22 cellular contexts compared by ENCODE assay signal in the genomic region with DNA sequence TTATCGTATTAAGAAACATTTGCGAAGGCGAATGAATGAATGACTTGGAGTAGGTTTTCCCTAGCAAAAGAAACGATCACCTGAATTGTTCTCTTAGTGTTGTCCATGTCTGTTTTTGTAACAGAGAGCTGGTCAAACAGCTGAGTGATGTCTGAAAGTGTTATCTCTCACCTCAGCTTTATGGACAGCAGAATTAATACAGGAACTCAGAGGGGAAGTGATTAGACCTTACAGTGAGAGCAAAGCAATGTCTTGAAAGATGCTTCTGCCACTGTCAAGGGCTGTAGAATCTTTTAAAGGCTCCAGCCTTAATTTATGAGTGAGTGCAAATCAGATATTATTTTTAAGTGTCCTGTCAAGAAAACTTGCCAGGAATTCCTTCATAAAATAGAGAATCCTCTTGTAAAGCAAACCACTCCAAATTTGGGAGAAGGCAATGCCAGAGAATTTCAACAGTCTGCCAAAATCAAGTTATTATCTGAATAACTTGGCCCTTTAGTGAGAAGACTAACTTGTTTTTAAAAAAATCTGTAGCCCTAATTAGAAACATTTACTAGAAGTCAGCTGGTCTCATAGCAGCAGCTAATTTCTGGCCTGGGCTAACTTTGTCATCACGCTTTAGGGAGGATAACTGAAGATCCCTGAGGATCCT.
DNase-seq lines count a peak whose midpoint lies in the region; ATAC-seq, FAIRE-seq and TF ChIP-seq lines count a peak whose summit lies in the region.
"Had no signal": no experiment of that assay in that cellular context is flagged by ENCODE, and none has a peak within 500 bp of the region (broad histone marks: within the 10 kb centered on the region; RNA-seq: fewer than 3 reads in every experiment).

No MANE protein-coding gene starts in this region.

- H3K27me3 Mint-ChIP-seq in activated T-cell treated with anti-CD3 and anti-CD28 coated beads, Interleukin-2, amount 50 U/mL, for 4 hours (ENCODE audit: low read depth): no peaks in the 10 kb centered on the region
- peaks cover 15% of the 10 kb centered on the region for H3K27me3 Mint-ChIP-seq in T-helper 2 cell treated with Interferon-gamma antibody and Interleukin-4, amounts not matched to agents 5 μg/mL and 100 μg/mL, for 36 hours (ENCODE audit: low read depth)
- H3K27me3 Mint-ChIP-seq: activated naive CD8-positive, alpha-beta T cell treated with anti-CD3 and anti-CD28 coated beads for 36 hours; central memory CD8-positive, alpha-beta T cell; effector memory CD8-positive, alpha-beta T cell had no signal

- no peak for TF ChIP-seq CTCF in GM12878 (IDR thresholded peaks at IDR 0.05 in 2 of 3, conservative IDR thresholded peaks at IDR 0.05 in 1 of 3; ENCODE audit: control insufficient read depth in 2 of 3, extremely low read depth in 1 of 3, insufficient read depth in 1 of 3, low read depth in 3 of 3, low read length in 3 of 3)
- no peak for TF ChIP-seq CTCF in left lung (IDR thresholded peaks at IDR 0.05)
- no peak for TF ChIP-seq CTCF in uterus (IDR thresholded peaks at IDR 0.05)

- BruUV-seq in GM12878 (replicated peaks; lab: Mats Ljungman, UMichigan): no TSS peak

- peaks cover 20% of the 10 kb centered on the region for H3K4me1 Mint-ChIP-seq in activated T-cell treated with anti-CD3 and anti-CD28 coated beads, Interleukin-2, amount 50 U/mL, for 4 hours (ENCODE audit: low read depth)
- H3K4me1 Mint-ChIP-seq in T-helper 2 cell treated with Interferon-gamma antibody and Interleukin-4, amounts not matched to agents 5 μg/mL and 100 μg/mL, for 36 hours (ENCODE audit: low read depth): peaks cover 14% of the 10 kb centered on the region
- H3K4me1 Mint-ChIP-seq: neural crest cell had no signal

- TF ChIP-seq RAD21 in GM12878 (IDR thresholded peaks at IDR 0.05; ENCODE audit: insufficient read depth, low read depth, low read length): no peak

- H3K36me3 ChIP-seq in GM12878 (ENCODE audit: control insufficient read depth in 2 of 2, insufficient read depth in 2 of 2, low read length in 1 of 2) (no peaks in the 10 kb centered on the region), left lung (no peaks in the 10 kb centered on the region), uterus (no peaks in the 10 kb centered on the region)
- H3K36me3 ChIP-seq: tibial nerve had no signal

- in situ Hi-C loops in GM12878 (cut with MboI): no loop called here

- H2AFZ ChIP-seq in GM12878 (ENCODE audit: control insufficient read depth, low read depth, low read length): no peak overlapping the region

- H3K9me3 ChIP-seq in GM12878 (replicated peaks; ENCODE audit: control insufficient read depth, insufficient read depth, low read length) (no peaks in the 10 kb centered on the region; the same call in 2 of the 3 replicates), left lung (peaks cover 0 to 6% of the 10 kb centered on the region in 2 donors), uterus (no peaks in the 10 kb centered on the region)
- H3K9me3 ChIP-seq: A549 had no signal

- no peaks in the 10 kb centered on the region for H3K27me3 ChIP-seq in GM12878 (replicated peaks in 1 of 2; ENCODE audit: control insufficient read depth in 2 of 2, insufficient read depth in 2 of 2, low read length in 1 of 2)
- no peaks in the 10 kb centered on the region for H3K27me3 ChIP-seq in left lung
- no peaks in the 10 kb centered on the region for H3K27me3 ChIP-seq in uterus
- H3K27me3 ChIP-seq: tibial nerve had no signal

- H3K9ac ChIP-seq in GM12878 (ENCODE audit: control insufficient read depth, insufficient read depth, low read length): no peak overlapping the region

- no peaks in the 10 kb centered on the region for H3K79me2 ChIP-seq in GM12878 (ENCODE audit: control insufficient read depth, insufficient read depth, low read length)

- no peak for DNase-seq in Right ventricle myocardium inferior (ENCODE audit: missing footprints)
- no peak for DNase-seq in cardiac septum (ENCODE audit: low spot score)
- no peak for DNase-seq in GM12878 (ENCODE audit: low read depth, low spot score)
- DNase-seq in left lung: no peak
- DNase-seq in uterus: peak in 1 of 2 donors; percentile 59
- DNase-seq in NCI-H2196 (lab: John Stamatoyannopoulos, UW; ENCODE audit: unreplicated experiment): no peak
- DNase-seq in activated T-cell treated with anti-CD3 and anti-CD28 coated beads, Interleukin-2, amount 50 U/mL, for 4 hours: no peak
- DNase-seq in T-helper 2 cell treated with Interferon-gamma antibody and Interleukin-4, amounts not matched to agents 5 μg/mL and 100 μg/mL, for 36 hours (ENCODE audit: low spot score): no peak
- DNase-seq: activated CD4-positive, alpha-beta T cell treated with anti-CD3 and anti-CD28 coated beads, Interleukin-2, amount 10 ng/mL, durations not matched to agents 24 days and 14 days; activated naive CD8-positive, alpha-beta T cell treated with anti-CD3 and anti-CD28 coated beads for 36 hours; effector memory CD8-positive, alpha-beta T cell; GF-D8; KBM-7; NCI-H1105 treated with DMSO at 0.1 percent for 48 hours; NK-92 treated with Interleukin-12 subunit alpha and Interleukin-12 subunit beta, amount 100 ng/mL, for 24 hours; stimulated activated CD4-positive, alpha-beta T cell treated with anti-CD3 and anti-CD28 coated beads, Interleukin-1b, Interleukin-23, amount 100 ng/mL, for 48 hours; T1000 had no signal

- no peak for TF ChIP-seq EP300 in GM12878 (IDR thresholded peaks at IDR 0.05; ENCODE audit: borderline replicate concordance in 1 of 2, control insufficient read depth in 1 of 2, low read depth in 2 of 2, low read length in 2 of 2)

- H3K36me3 Mint-ChIP-seq in activated T-cell treated with anti-CD3 and anti-CD28 coated beads, Interleukin-2, amount 50 U/mL, for 4 hours (ENCODE audit: insufficient read depth): peaks cover 5% of the 10 kb centered on the region
- H3K36me3 Mint-ChIP-seq in T-helper 2 cell treated with Interferon-gamma antibody and Interleukin-4, amounts not matched to agents 5 μg/mL and 100 μg/mL, for 36 hours (ENCODE audit: low read depth): peaks cover 4% of the 10 kb centered on the region

- FAIRE-seq in GM12878 (lab: Jason Lieb, UNC): no peak
- FAIRE-seq: A549, frontal cortex had no signal

- H3K4me3 Mint-ChIP-seq in activated T-cell treated with anti-CD3 and anti-CD28 coated beads, Interleukin-2, amount 50 U/mL, for 4 hours: no peak overlapping the region
- H3K4me3 Mint-ChIP-seq in T-helper 2 cell treated with Interferon-gamma antibody and Interleukin-4, amounts not matched to agents 5 μg/mL and 100 μg/mL, for 36 hours: no peak overlapping the region
- H3K4me3 Mint-ChIP-seq: activated CD4-positive, alpha-beta T cell treated with anti-CD3 and anti-CD28 coated beads, Interleukin-2, amount 10 ng/mL, durations not matched to agents 24 days and 14 days; activated naive CD8-positive, alpha-beta T cell treated with anti-CD3 and anti-CD28 coated beads for 36 hours; central memory CD8-positive, alpha-beta T cell; effector memory CD8-positive, alpha-beta T cell; neural crest cell had no signal

- TF ChIP-seq POLR2A in GM12878 (IDR thresholded peaks at IDR 0.05; ENCODE audit: low read depth, low read length): no peak
- TF ChIP-seq POLR2A in uterus (IDR thresholded peaks at IDR 0.05): no peak

- 97% methylated on average over 5 of the region's 5 CpGs for whole genome bisulfite sequencing in GM12878 (ENCODE audit: insufficient coverage, insufficient replicate concordance, low lambda C conversion rate, missing lambda C conversion rate)

- ATAC-seq in Right ventricle myocardium inferior (peak; percentile 10), GM12878 (peak; percentile 44; the same call in 1 of the 3 replicates), left lung (peak; percentile 15)
- ATAC-seq in activated T-cell treated with anti-CD3 and anti-CD28 coated beads, Interleukin-2, amount 50 U/mL, for 4 hours: no peak
- ATAC-seq: A549; effector memory CD8-positive, alpha-beta T cell had no signal

- SMC1A ChIA-PET in GM12878 (lab: Charles Lee; ENCODE audit: uncharacterized antibody, unreplicated experiment): interaction anchor here (1.2 to 2.7 kb wide), 3 partner anchors 10 to 47 kb away, joined by 3 to 12 read pairs (median 3); no protein-coding TSS in a partner anchor

- no peak overlapping the region for H3K27ac Mint-ChIP-seq in T-helper 2 cell treated with Interferon-gamma antibody and Interleukin-4, amounts not matched to agents 5 μg/mL and 100 μg/mL, for 36 hours
- H3K27ac Mint-ChIP-seq: activated CD4-positive, alpha-beta T cell treated with anti-CD3 and anti-CD28 coated beads, Interleukin-2, amount 10 ng/mL, durations not matched to agents 24 days and 14 days; activated naive CD8-positive, alpha-beta T cell treated with anti-CD3 and anti-CD28 coated beads for 36 hours had no signal

- CTCF ChIA-PET in GM12878 (lab: Yijun Ruan, JAX): interaction anchor here (1.1 to 2.2 kb wide), 2 partner anchors 8 to 267 kb away, joined by 3 to 6 read pairs; no protein-coding TSS in a partner anchor

- no peak overlapping the region for H3K4me2 ChIP-seq in GM12878 (ENCODE audit: control insufficient read depth, insufficient read depth)
- H3K4me2 ChIP-seq: A549 had no signal

- intact Hi-C loops in Right ventricle myocardium inferior (cut with DNase I) (no loop called here), cardiac septum (cut with DNase I) (no loop called here), GM12878 (cut with micrococcal nuclease; ENCODE audit: unreplicated experiment) (no loop called here), left lung (cut with DNase I) (no loop called here), uterus (cut with DNase I; ENCODE audit: low total_unique reads) (no loop called here)

- peaks cover 21% of the 10 kb centered on the region for H3K9me3 Mint-ChIP-seq in activated T-cell treated with anti-CD3 and anti-CD28 coated beads, Interleukin-2, amount 50 U/mL, for 4 hours
- peaks cover 8% of the 10 kb centered on the region for H3K9me3 Mint-ChIP-seq in T-helper 2 cell treated with Interferon-gamma antibody and Interleukin-4, amounts not matched to agents 5 μg/mL and 100 μg/mL, for 36 hours

- POLR2A ChIA-PET in GM12878 (lab: Charles Lee): interaction anchor here (1.2 kb wide), 1 partner anchor 15 kb away, joined by 4 read pairs; no protein-coding TSS in a partner anchor

- no peak overlapping the region for H3K4me3 ChIP-seq in GM12878
- no peak overlapping the region for H3K4me3 ChIP-seq in left lung
- H3K4me3 ChIP-seq in uterus: no peak overlapping the region
- H3K4me3 ChIP-seq: A549, tibial nerve had no signal

- H4K20me1 ChIP-seq in GM12878 (ENCODE audit: control insufficient read depth, insufficient read depth): no peaks in the 10 kb centered on the region

- H3K27ac ChIP-seq in GM12878 (ENCODE audit: control insufficient read depth, insufficient read depth) (no peak overlapping the region), left lung (no peak overlapping the region), uterus (peak overlapping the region; percentile 72 to 87)
- H3K27ac ChIP-seq: A549 had no signal

- H3K4me1 ChIP-seq in GM12878 (ENCODE audit: control insufficient read depth, insufficient read depth, low read length): peaks cover 4% of the 10 kb centered on the region
- peaks cover 0 to 18% of the 10 kb centered on the region in 2 donors for H3K4me1 ChIP-seq in left lung
- H3K4me1 ChIP-seq in uterus: peaks cover 0 to 3% of the 10 kb centered on the region in 2 donors
- H3K4me1 ChIP-seq: A549 had no signal

- RAD21 ChIA-PET in GM12878 (lab: Charles Lee; ENCODE audit: unreplicated experiment): interaction anchor here (0.9 kb wide), 1 partner anchor 264 kb away, joined by 3 read pairs; no protein-coding TSS in a partner anchor

TF ChIP-seq in GM12878, 131 proteins besides CTCF, POLR2A, EP300 and RAD21 (continues in another document):
- TF ChIP-seq STAT3 (IDR thresholded peaks at IDR 0.05; ENCODE audit: low read depth, low read length): no peak

Comparison
In these comparisons a context has a peak if more than half of its experiments do, and no peak if none do; other contexts are left out.
1. ATAC-seq: peak in Right ventricle myocardium inferior (single experiment), GM12878 (single experiment) and left lung (single experiment); none in activated T-cell treated with anti-CD3 and anti-CD28 coated beads, Interleukin-2, amount 50 U/mL, for 4 hours (0 of 2).
2. H3K27ac ChIP-seq: peak in uterus (2 of 2); none in GM12878 (single experiment) and left lung (0 of 2).